In the genomic region with DNA sequence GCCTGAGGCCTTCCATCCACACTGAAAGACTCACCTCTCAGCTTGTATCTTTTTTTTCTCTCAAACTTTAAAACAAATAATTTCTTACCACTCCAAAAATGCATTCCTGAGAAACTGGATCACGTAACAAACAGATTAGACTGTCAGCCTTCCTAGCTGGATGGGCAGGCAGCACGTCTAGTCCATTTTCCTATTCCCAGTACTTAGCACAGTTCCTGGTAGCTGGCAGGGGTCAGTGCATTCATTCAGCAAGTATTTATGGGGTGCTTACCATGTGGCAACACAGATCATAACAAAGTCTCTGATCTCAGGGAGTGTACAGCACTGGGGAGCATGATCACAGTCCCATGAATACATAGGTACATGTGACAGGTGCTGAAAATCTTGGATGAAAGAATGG, we compare ENCODE assay signal across 32 cellular contexts.
DNase-seq lines count a peak whose midpoint lies in the region; ATAC-seq and TF ChIP-seq lines count a peak whose summit lies in the region.
"Had no signal": no experiment of that assay in that cellular context is flagged by ENCODE, and none has a peak within 500 bp of the region (broad histone marks: within the 10 kb centered on the region; RNA-seq: fewer than 3 reads in every experiment).

No MANE protein-coding gene starts in this region.

- H3K27ac Mint-ChIP-seq in CD4-positive, CD25-positive, alpha-beta regulatory T cell: no peak overlapping the region
- no peak overlapping the region for H3K27ac Mint-ChIP-seq in naive thymus-derived CD4-positive, alpha-beta T cell
- H3K27ac Mint-ChIP-seq: endodermal cell; naive thymus-derived CD8-positive, alpha-beta T cell had no signal

- no peaks in the 10 kb centered on the region for H3K9me2 ChIP-seq in DOHH2 (replicated peaks; ENCODE audit: control insufficient read depth, low read length)

- no peak for DNase-seq in CD4-positive, CD25-positive, alpha-beta regulatory T cell
- peak; percentile 23 for DNase-seq in NCI-H226
- no peak for DNase-seq in naive thymus-derived CD4-positive, alpha-beta T cell
- no peak for DNase-seq in globus pallidus (ENCODE audit: low spot score)
- DNase-seq in SKM-1 (lab: John Stamatoyannopoulos, UW; ENCODE audit: unreplicated experiment): no peak
- DNase-seq in DMS53 (lab: John Stamatoyannopoulos, UW): no peak
- DNase-seq: activated CD4-positive, alpha-beta T cell treated with anti-CD3 and anti-CD28 coated beads for 1 hour; activated naive CD4-positive, alpha-beta T cell treated with Interleukin-2 at 50 U/mL for 16 hours; activated T-cell treated with anti-CD3 and anti-CD28 coated beads, Interleukin-2, amount 50 U/mL, for 4 hours; aorta; cortex of kidney; DMS79; endodermal cell; gastrocnemius medialis; hippocampal formation; immature natural killer cell; naive thymus-derived CD8-positive, alpha-beta T cell; NCI-H1105; NCI-H1930; NCI-H345; NCI-H774; OCI-M1; ovary; retina; stimulated activated CD4-positive, alpha-beta T cell treated with anti-CD3 and anti-CD28 coated beads, Interleukin-4, amount 100 ng/mL, for 1 hour; testis had no signal

- peaks cover 5 to 55% (median 21%) of the 10 kb centered on the region in 4 donors for H3K4me1 Mint-ChIP-seq in CD4-positive, CD25-positive, alpha-beta regulatory T cell
- peaks cover 0 to 46% (median 13%) of the 10 kb centered on the region in 7 donors for H3K4me1 Mint-ChIP-seq in naive thymus-derived CD4-positive, alpha-beta T cell

- H3K36me3 ChIP-seq in CD4-positive, CD25-positive, alpha-beta regulatory T cell (ENCODE audit: control insufficient read depth, insufficient read depth, low read length): no peaks in the 10 kb centered on the region
- H3K36me3 ChIP-seq in DOHH2 (ENCODE audit: control insufficient read depth, low read length): 0 out of 2 replicates have a peak, but pooled peaks cover 2% of the 10 kb centered on the region
- H3K36me3 ChIP-seq in naive thymus-derived CD4-positive, alpha-beta T cell (ENCODE audit: control insufficient read depth in 2 of 3, insufficient read depth in 3 of 3, low read length in 3 of 3): no peaks in the 10 kb centered on the region
- H3K36me3 ChIP-seq: cardiac muscle cell, esophagus muscularis mucosa, gastrocnemius medialis, HAP-1, ovary had no signal

- peaks cover 84% of the 10 kb centered on the region for H3K4me1 ChIP-seq in CD4-positive, CD25-positive, alpha-beta regulatory T cell (ENCODE audit: control insufficient read depth, insufficient read depth, low read length, poor library complexity, severe bottlenecking)
- peaks cover 77% of the 10 kb centered on the region for H3K4me1 ChIP-seq in DOHH2 (ENCODE audit: control insufficient read depth, low read length)
- H3K4me1 ChIP-seq in naive thymus-derived CD4-positive, alpha-beta T cell (ENCODE audit: control insufficient read depth in 2 of 2, insufficient read depth in 2 of 2, low read length in 2 of 2): peaks cover 64 to 71% of the 10 kb centered on the region in 2 donors
- H3K4me1 ChIP-seq: gastrocnemius medialis, HAP-1 had no signal

- H3K79me2 ChIP-seq in DOHH2 (ENCODE audit: control insufficient read depth, low read length): peaks cover 34% of the 10 kb centered on the region

- 0 out of 2 replicates have a peak, but pooled peaks cover 3% of the 10 kb centered on the region for H4K20me1 ChIP-seq in DOHH2 (ENCODE audit: control insufficient read depth, insufficient read depth, low read depth, low read length)

- intact Hi-C loops in naive thymus-derived CD4-positive, alpha-beta T cell (cut with micrococcal nuclease): loop anchor here (2.0 to 10.0 kb wide), 2 partner anchors 48 to 1450 kb away; a partner anchor contains a TSS

- no peaks in the 10 kb centered on the region for H3K27me3 ChIP-seq in CD4-positive, CD25-positive, alpha-beta regulatory T cell (ENCODE audit: control insufficient read depth, insufficient read depth, low read length)
- no peaks in the 10 kb centered on the region for H3K27me3 ChIP-seq in DOHH2 (ENCODE audit: control insufficient read depth, low read length)
- H3K27me3 ChIP-seq in naive thymus-derived CD4-positive, alpha-beta T cell (ENCODE audit: control insufficient read depth in 2 of 2, insufficient read depth in 2 of 2, low read length in 2 of 2): no peaks in the 10 kb centered on the region
- H3K27me3 ChIP-seq: cardiac muscle cell, gastrocnemius medialis, ovary, testis had no signal

- no peaks in the 10 kb centered on the region for H3K9me3 ChIP-seq in CD4-positive, CD25-positive, alpha-beta regulatory T cell (ENCODE audit: control insufficient read depth in 2 of 2, low read length in 2 of 2)
- no peaks in the 10 kb centered on the region for H3K9me3 ChIP-seq in DOHH2 (ENCODE audit: control insufficient read depth, insufficient read depth, low read length)
- no peaks in the 10 kb centered on the region for H3K9me3 ChIP-seq in naive thymus-derived CD4-positive, alpha-beta T cell (ENCODE audit: control insufficient read depth in 2 of 3, low read length in 3 of 3)
- H3K9me3 ChIP-seq: esophagus muscularis mucosa, gastrocnemius medialis, HAP-1, ovary, testis had no signal

- H3K4me2 ChIP-seq in DOHH2 (ENCODE audit: low read length): peak overlapping the region; percentile 76; the same call in 1 of the 2 replicates

- TF ChIP-seq CTCF in DOHH2 (IDR thresholded peaks at IDR 0.05; ENCODE audit: low read depth, low read length, poor library complexity, severe bottlenecking): no peak

- peaks cover 3% of the 10 kb centered on the region for H3K36me3 Mint-ChIP-seq in CD4-positive, CD25-positive, alpha-beta regulatory T cell
- H3K36me3 Mint-ChIP-seq in naive thymus-derived CD4-positive, alpha-beta T cell: peaks cover 0 to 5% (median 0%) of the 10 kb centered on the region in 5 donors
- H3K36me3 Mint-ChIP-seq: immature natural killer cell had no signal

- H3K4me3 Mint-ChIP-seq in CD4-positive, CD25-positive, alpha-beta regulatory T cell: no peak overlapping the region
- H3K4me3 Mint-ChIP-seq in naive thymus-derived CD4-positive, alpha-beta T cell: peak overlapping the region in 3 of 10 donors; percentile 5 to 56 (median 11)
- H3K4me3 Mint-ChIP-seq: endodermal cell had no signal

- peak overlapping the region; percentile 58 for H3K4me3 ChIP-seq in CD4-positive, CD25-positive, alpha-beta regulatory T cell (ENCODE audit: low read depth, low read length)
- no peak overlapping the region for H3K4me3 ChIP-seq in DOHH2 (ENCODE audit: low read length)
- H3K4me3 ChIP-seq in naive thymus-derived CD4-positive, alpha-beta T cell (ENCODE audit: low read length): no peak overlapping the region
- H3K4me3 ChIP-seq: cardiac muscle cell, esophagus muscularis mucosa, gastrocnemius medialis, HAP-1, ovary, testis had no signal

- H3K9me3 Mint-ChIP-seq in CD4-positive, CD25-positive, alpha-beta regulatory T cell: no peaks in the 10 kb centered on the region
- H3K9me3 Mint-ChIP-seq in naive thymus-derived CD4-positive, alpha-beta T cell: peaks cover 0 to 4% (median 0%) of the 10 kb centered on the region in 11 donors
- H3K9me3 Mint-ChIP-seq: endodermal cell, immature natural killer cell had no signal

- ATAC-seq in CD4-positive, CD25-positive, alpha-beta regulatory T cell (ENCODE audit: low read depth in 2 of 2): no peak
- ATAC-seq in naive thymus-derived CD4-positive, alpha-beta T cell: no peak
- ATAC-seq: activated T-cell treated with anti-CD3 and anti-CD28 coated beads, Interleukin-2, amount 50 U/mL, for 4 hours; gastrocnemius medialis; HepG2; left lobe of liver; naive thymus-derived CD8-positive, alpha-beta T cell had no signal

- CTCF ChIA-PET in naive thymus-derived CD4-positive, alpha-beta T cell (lab: Charles Lee): interaction anchor here (0.7 to 5.9 kb wide), 8 partner anchors 10 to 112 kb away, joined by 3 to 45 read pairs (median 5); a partner anchor contains a TSS

- POLR2A ChIA-PET in naive thymus-derived CD4-positive, alpha-beta T cell (lab: Charles Lee): interaction anchor here (0.6 to 10.9 kb wide), 22 partner anchors 10 to 336 kb away, joined by 3 to 99 read pairs (median 7); a partner anchor contains a TSS

- H3K27ac ChIP-seq in CD4-positive, CD25-positive, alpha-beta regulatory T cell (ENCODE audit: insufficient read depth, low read length, poor library complexity, severe bottlenecking): peak overlapping the region; percentile 84
- H3K27ac ChIP-seq in DOHH2 (ENCODE audit: low read depth, low read length): no peak overlapping the region
- H3K27ac ChIP-seq in naive thymus-derived CD4-positive, alpha-beta T cell (ENCODE audit: low read depth, low read length): peak overlapping the region; percentile 84
- H3K27ac ChIP-seq: cardiac muscle cell, esophagus muscularis mucosa, gastrocnemius medialis, ovary, testis had no signal

- H3K27me3 Mint-ChIP-seq in CD4-positive, CD25-positive, alpha-beta regulatory T cell: no peaks in the 10 kb centered on the region
- peaks cover 0 to 11% (median 0%) of the 10 kb centered on the region in 5 donors for H3K27me3 Mint-ChIP-seq in naive thymus-derived CD4-positive, alpha-beta T cell
- H3K27me3 Mint-ChIP-seq: naive thymus-derived CD8-positive, alpha-beta T cell had no signal

- 0 out of 2 replicates have a peak, but pooled peaks cover 4% of the 10 kb centered on the region for H3F3A ChIP-seq in DOHH2 (ENCODE audit: control insufficient read depth, insufficient read depth)
